22 cellular contexts compared by ENCODE assay signal in genomic region chr10:34748767-34749166, GRCh38.
DNase-seq lines count a peak whose midpoint lies in the region; ATAC-seq, FAIRE-seq and TF ChIP-seq lines count a peak whose summit lies in the region.
"Had no signal": no experiment of that assay in that cellular context is flagged by ENCODE, and none has a peak within 500 bp of the region (broad histone marks: within the 10 kb centered on the region; RNA-seq: fewer than 3 reads in every experiment).

No MANE protein-coding gene starts in this region.

- no peak overlapping the region for H3K9ac ChIP-seq in DND-41 (ENCODE audit: low read depth, low read length)
- H3K9ac ChIP-seq in astrocyte (ENCODE audit: low read length) = no peak overlapping the region
- H3K9ac ChIP-seq: BLaER1 treated with 17β-estradiol and CSF1 and Interleukin-3, amounts not matched to agents 10 nM and 100 nM; SK-N-SH had no signal

- H3K27ac ChIP-seq in DND-41 (ENCODE audit: low read length) (no peak overlapping the region), astrocyte (ENCODE audit: low read depth, low read length) (no peak overlapping the region)
- H3K27ac ChIP-seq: BLaER1 treated with 17β-estradiol and CSF1 and Interleukin-3, amounts not matched to agents 10 nM and 100 nM; PC-9 had no signal

- H3K27ac Mint-ChIP-seq in astrocyte (ENCODE audit: unreplicated experiment) (no peak overlapping the region), progenitor cell of endocrine pancreas (peak overlapping the region; percentile 59)
- H3K27ac Mint-ChIP-seq: CD4-positive, alpha-beta memory T cell; IgD-negative memory B cell had no signal

- H3K79me2 ChIP-seq in DND-41 (ENCODE audit: insufficient read depth, low read length) (peaks cover 95% of the 10 kb centered on the region), astrocyte (ENCODE audit: insufficient read depth, low read length) (peaks cover 63% of the 10 kb centered on the region)

- ATAC-seq in DND-41 (ENCODE audit: insufficient read depth, low read depth) = peak; percentile 61
- ATAC-seq in HG03460 (IDR thresholded peaks at IDR 0.05; ENCODE audit: unreplicated experiment) = no peak

- H3K9me3 ChIP-seq in DND-41 (ENCODE audit: insufficient read depth, low read length, severe bottlenecking) (no peaks in the 10 kb centered on the region), astrocyte (ENCODE audit: insufficient read depth, low read depth, low read length) (no peaks in the 10 kb centered on the region)
- H3K9me3 ChIP-seq: BLaER1 treated with 17β-estradiol and CSF1 and Interleukin-3, amounts not matched to agents 10 nM and 100 nM; SK-N-SH had no signal

- FAIRE-seq in HTR-8/SVneo (lab: Jason Lieb, UNC) (peak; percentile 94), astrocyte (lab: Jason Lieb, UNC) (no peak)
- FAIRE-seq: GM12892, H1 had no signal

- TF ChIP-seq CTCF in DND-41 (IDR thresholded peaks at IDR 0.05; ENCODE audit: borderline replicate concordance, extremely low read depth, low read length, poor library complexity, severe bottlenecking) (no peak), astrocyte (IDR thresholded peaks at IDR 0.05; ENCODE audit: insufficient read depth, low read depth, low read length) (no peak), progenitor cell of endocrine pancreas (IDR thresholded peaks at IDR 0.05; ENCODE audit: unreplicated experiment) (no peak)

- H3K4me1 ChIP-seq in DND-41 (ENCODE audit: insufficient read depth, low read length) = peaks cover 7% of the 10 kb centered on the region; the same call in 1 of the 2 replicates
- H3K4me1 ChIP-seq in astrocyte (ENCODE audit: insufficient read depth, low read length) = peaks cover 3% of the 10 kb centered on the region

- H3K9me3 Mint-ChIP-seq in astrocyte (ENCODE audit: unreplicated experiment) (peaks cover 5% of the 10 kb centered on the region), progenitor cell of endocrine pancreas (ENCODE audit: low read depth) (no peaks in the 10 kb centered on the region)
- H3K9me3 Mint-ChIP-seq: CD4-positive, alpha-beta memory T cell; IgD-negative memory B cell had no signal

- peaks cover 67% of the 10 kb centered on the region for H4K20me1 ChIP-seq in DND-41 (ENCODE audit: insufficient read depth, low read length)
- H4K20me1 ChIP-seq in astrocyte (ENCODE audit: insufficient read depth, low read length) = peaks cover 44% of the 10 kb centered on the region

- DNase-seq in DND-41 = peak; percentile 24
- no peak for DNase-seq in HTR-8/SVneo (ENCODE audit: insufficient read length, low spot score)
- no peak for DNase-seq in astrocyte (ENCODE audit: low read depth)
- no peak for DNase-seq in progenitor cell of endocrine pancreas (ENCODE audit: low spot score, unreplicated experiment)
- no peak for DNase-seq in KBM-7
- DNase-seq in effector CD4-positive, alpha-beta T cell = no peak
- DNase-seq: Calu3; CD4-positive, alpha-beta memory T cell; DMS153; NCI-H1105 treated with DMSO at 0.1 percent for 48 hours; NCI-H1694 treated with DMSO at 0.1 percent for 48 hours; NCI-H2081 treated with DMSO at 0.1 percent for 48 hours; NCI-H69; PC-9; RPMI8226; SHP77 treated with DMSO at 0.1 percent for 48 hours; SK-N-SH had no signal

- H2AFZ ChIP-seq in DND-41 (ENCODE audit: low read depth, low read length) (no peak overlapping the region), astrocyte (ENCODE audit: low read depth, low read length) (no peak overlapping the region)
- H2AFZ ChIP-seq: PC-9 had no signal

- H3K4me2 ChIP-seq in DND-41 (ENCODE audit: insufficient read depth, low read length) = no peak overlapping the region
- H3K4me2 ChIP-seq in astrocyte (ENCODE audit: low read length) = no peak overlapping the region
- H3K4me2 ChIP-seq: PC-9, SK-N-SH had no signal

- in situ Hi-C loops in KBM-7 (cut with MboI; ENCODE audit: low pct_unique_long_range_greater_than_20kb, low sequenced_read_pairs) = no loop called here

- no peaks in the 10 kb centered on the region for H3K36me3 Mint-ChIP-seq in astrocyte (ENCODE audit: low read depth, unreplicated experiment)
- peaks cover 2% of the 10 kb centered on the region for H3K36me3 Mint-ChIP-seq in progenitor cell of endocrine pancreas (ENCODE audit: insufficient read depth)
- H3K36me3 Mint-ChIP-seq: CD4-positive, alpha-beta memory T cell; IgD-negative memory B cell had no signal

- H3K4me1 Mint-ChIP-seq in astrocyte (ENCODE audit: low read depth, unreplicated experiment) = peaks cover 14% of the 10 kb centered on the region
- H3K4me1 Mint-ChIP-seq in progenitor cell of endocrine pancreas (ENCODE audit: low read depth) = peaks cover 31% of the 10 kb centered on the region
- H3K4me1 Mint-ChIP-seq: CD4-positive, alpha-beta memory T cell; IgD-negative memory B cell had no signal

- H3K27me3 ChIP-seq in DND-41 (ENCODE audit: insufficient read depth, low read length, poor library complexity) (no peaks in the 10 kb centered on the region), astrocyte (ENCODE audit: insufficient read depth, low read length) (no peaks in the 10 kb centered on the region)

- H3K4me3 Mint-ChIP-seq in astrocyte (ENCODE audit: unreplicated experiment) (peak overlapping the region; percentile 34), progenitor cell of endocrine pancreas (ENCODE audit: low read depth) (no peak overlapping the region)
- H3K4me3 Mint-ChIP-seq: CD4-positive, alpha-beta memory T cell; IgD-negative memory B cell had no signal

- H3K4me3 ChIP-seq in DND-41 (ENCODE audit: low read depth in 1 of 2, low read length in 2 of 2) (no peak overlapping the region), astrocyte (ENCODE audit: insufficient read depth, low read depth, low read length) (no peak overlapping the region)
- H3K4me3 ChIP-seq: BLaER1 treated with 17β-estradiol and CSF1 and Interleukin-3, amounts not matched to agents 10 nM and 100 nM; PC-9 had no signal

- H3K36me3 ChIP-seq in DND-41 (ENCODE audit: insufficient read depth, low read length) = no peaks in the 10 kb centered on the region
- no peaks in the 10 kb centered on the region for H3K36me3 ChIP-seq in astrocyte (ENCODE audit: insufficient read depth, low read length)
- H3K36me3 ChIP-seq: BLaER1 treated with 17β-estradiol and CSF1 and Interleukin-3, amounts not matched to agents 10 nM and 100 nM had no signal

- no peaks in the 10 kb centered on the region for H3K27me3 Mint-ChIP-seq in astrocyte (ENCODE audit: low read depth, unreplicated experiment)
- no peaks in the 10 kb centered on the region for H3K27me3 Mint-ChIP-seq in progenitor cell of endocrine pancreas
